ENCODE assay signal across 1 cellular context in the genomic region with DNA sequence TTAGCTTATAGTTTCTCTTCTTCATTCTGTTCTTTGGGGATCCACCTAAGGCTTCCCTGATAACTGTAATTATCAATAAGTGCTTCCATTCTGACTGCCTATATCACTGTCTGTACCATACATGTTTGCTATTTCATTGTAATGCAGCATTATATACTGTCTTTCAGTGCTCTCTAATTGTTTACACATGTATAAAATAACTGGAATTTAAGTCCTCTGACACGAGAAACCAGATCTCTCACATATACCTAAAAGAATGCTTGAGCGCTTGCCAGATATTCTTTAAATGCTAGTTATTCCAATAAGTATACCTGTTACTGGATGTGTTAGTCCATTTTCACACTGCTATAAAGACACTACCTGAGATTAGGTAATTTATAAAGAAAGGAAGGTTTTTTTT.
TF ChIP-seq lines count a peak whose summit lies in the region.

No MANE protein-coding gene starts in this region.

TF ChIP-seq in HCT116, 20 proteins besides CTCF, POLR2A, EP300 and RAD21 (continued from another document):
- TF ChIP-seq, protein P1, sequence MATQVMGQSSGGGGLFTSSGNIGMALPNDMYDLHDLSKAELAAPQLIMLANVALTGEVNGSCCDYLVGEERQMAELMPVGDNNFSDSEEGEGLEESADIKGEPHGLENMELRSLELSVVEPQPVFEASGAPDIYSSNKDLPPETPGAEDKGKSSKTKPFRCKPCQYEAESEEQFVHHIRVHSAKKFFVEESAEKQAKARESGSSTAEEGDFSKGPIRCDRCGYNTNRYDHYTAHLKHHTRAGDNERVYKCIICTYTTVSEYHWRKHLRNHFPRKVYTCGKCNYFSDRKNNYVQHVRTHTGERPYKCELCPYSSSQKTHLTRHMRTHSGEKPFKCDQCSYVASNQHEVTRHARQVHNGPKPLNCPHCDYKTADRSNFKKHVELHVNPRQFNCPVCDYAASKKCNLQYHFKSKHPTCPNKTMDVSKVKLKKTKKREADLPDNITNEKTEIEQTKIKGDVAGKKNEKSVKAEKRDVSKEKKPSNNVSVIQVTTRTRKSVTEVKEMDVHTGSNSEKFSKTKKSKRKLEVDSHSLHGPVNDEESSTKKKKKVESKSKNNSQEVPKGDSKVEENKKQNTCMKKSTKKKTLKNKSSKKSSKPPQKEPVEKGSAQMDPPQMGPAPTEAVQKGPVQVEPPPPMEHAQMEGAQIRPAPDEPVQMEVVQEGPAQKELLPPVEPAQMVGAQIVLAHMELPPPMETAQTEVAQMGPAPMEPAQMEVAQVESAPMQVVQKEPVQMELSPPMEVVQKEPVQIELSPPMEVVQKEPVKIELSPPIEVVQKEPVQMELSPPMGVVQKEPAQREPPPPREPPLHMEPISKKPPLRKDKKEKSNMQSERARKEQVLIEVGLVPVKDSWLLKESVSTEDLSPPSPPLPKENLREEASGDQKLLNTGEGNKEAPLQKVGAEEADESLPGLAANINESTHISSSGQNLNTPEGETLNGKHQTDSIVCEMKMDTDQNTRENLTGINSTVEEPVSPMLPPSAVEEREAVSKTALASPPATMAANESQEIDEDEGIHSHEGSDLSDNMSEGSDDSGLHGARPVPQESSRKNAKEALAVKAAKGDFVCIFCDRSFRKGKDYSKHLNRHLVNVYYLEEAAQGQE (IDR thresholded peaks at IDR 0.05; ENCODE audit: low read depth), result no peak
